In the genomic region with DNA sequence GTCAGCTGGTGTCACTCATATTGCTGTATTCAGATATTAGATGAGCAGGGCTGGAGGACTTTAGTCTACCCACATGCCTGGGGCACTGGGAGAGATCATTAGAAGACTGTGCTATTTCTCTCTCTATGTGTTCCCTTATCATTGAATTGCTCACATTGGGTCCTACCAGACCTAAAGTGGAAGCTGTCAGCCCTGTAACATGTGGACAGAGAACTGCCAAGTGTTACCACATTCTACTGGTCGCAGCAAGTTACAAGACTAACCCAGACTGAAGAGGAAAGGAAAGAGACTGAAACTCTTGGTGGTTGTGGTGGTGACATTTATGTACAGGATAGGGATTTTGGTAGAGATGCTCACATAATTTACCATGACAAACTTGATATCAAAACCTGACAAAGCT, we compare ENCODE assay signal across 38 cellular contexts.
"Had no signal": no experiment of that assay in that cellular context is flagged by ENCODE, and none has a peak within 500 bp of the region (broad histone marks: within the 10 kb centered on the region; RNA-seq: fewer than 3 reads in every experiment).

No MANE protein-coding gene starts in this region.

- H3K36me3 ChIP-seq: brain microvascular endothelial cell, cardiac muscle cell, MG63, Peyer's patch had no signal

- H3K4me3 Mint-ChIP-seq: activated B cell treated with CpG ODN at 0.5 μM for 24 hours; activated CD4-positive, alpha-beta memory T cell treated with anti-CD3 and anti-CD28 coated beads for 36 hours; activated CD8-positive, alpha-beta memory T cell treated with anti-CD3 and anti-CD28 coated beads, Interleukin-2, amount 10 ng/mL, durations not matched to agents 7 days and 5 days; activated naive CD8-positive, alpha-beta T cell treated with anti-CD3 and anti-CD28 coated beads for 36 hours; activated T-cell treated with anti-CD3 and anti-CD28 coated beads, Interleukin-2, amount 50 U/mL, for 72 hours; activated T-helper 17 cell treated with anti-CD3 and anti-CD28 coated beads, Interleukin-2, amount 50 U/mL, for 72 hours had no signal

- H3K9me3 ChIP-seq: MG63, Peyer's patch had no signal

- H3K27me3 Mint-ChIP-seq: activated B cell treated with CpG ODN at 0.5 μM for 24 hours; activated CD4-positive, alpha-beta memory T cell treated with anti-CD3 and anti-CD28 coated beads for 36 hours; activated CD8-positive, alpha-beta memory T cell treated with anti-CD3 and anti-CD28 coated beads, Interleukin-2, amount 10 ng/mL, durations not matched to agents 7 days and 5 days; activated naive CD8-positive, alpha-beta T cell treated with anti-CD3 and anti-CD28 coated beads for 36 hours; activated T-helper 17 cell treated with anti-CD3 and anti-CD28 coated beads, Interleukin-2, amount 50 U/mL, for 72 hours had no signal

- DNase-seq: activated B cell treated with CpG ODN at 0.5 μM for 24 hours; activated CD4-positive, alpha-beta memory T cell treated with anti-CD3 and anti-CD28 coated beads for 36 hours; activated CD4-positive, alpha-beta T cell treated with anti-CD3 and anti-CD28 coated beads for 4 hours; activated CD4-positive, alpha-beta T cell treated with anti-CD3 and anti-CD28 coated beads, Interleukin-2, amount 50 U/mL, for 1 hour; activated CD4-positive, CD25-positive, alpha-beta regulatory T cell treated with anti-CD3 and anti-CD28 coated beads, Interleukin-2, amount 50 U/mL, for 72 hours; activated CD8-positive, alpha-beta memory T cell treated with anti-CD3 and anti-CD28 coated beads for 24 hours; activated CD8-positive, alpha-beta memory T cell treated with anti-CD3 and anti-CD28 coated beads, Interleukin-2, amount 10 ng/mL, durations not matched to agents 7 days and 5 days; activated effector memory CD4-positive, alpha-beta T cell treated with anti-CD3 and anti-CD28 coated beads, Interleukin-2, amount 50 U/mL, for 16 hours; activated naive CD4-positive, alpha-beta T cell; activated naive CD4-positive, alpha-beta T cell treated with anti-CD3 and anti-CD28 coated beads, Interleukin-2, amount 50 U/mL, for 16 hours; activated naive CD8-positive, alpha-beta T cell treated with anti-CD3 and anti-CD28 coated beads for 36 hours; activated T-cell treated with anti-CD3 and anti-CD28 coated beads, Interleukin-2, amount 50 U/mL, for 1 hour; activated T-cell treated with anti-CD3 and anti-CD28 coated beads, Interleukin-2, amount 50 U/mL, for 72 hours; amniotic stem cell; aorta; brain microvascular endothelial cell; MG63; NCI-H1048; NCI-H1105 treated with DMSO at 0.1 percent for 48 hours; NCI-H1436; NCI-H1694; NCI-H1930; NCI-H2081 treated with DMSO at 0.1 percent for 48 hours; NCI-H226; NCI-H446 treated with DMSO at 0.1 percent for 48 hours; NCI-H524; NCI-H69; NCI-H82; Peyer's patch; SW 1271; T-helper 1 cell; T-helper 2 cell; T-helper 9 cell had no signal

- H3K4me1 Mint-ChIP-seq: activated B cell treated with CpG ODN at 0.5 μM for 24 hours; activated CD8-positive, alpha-beta memory T cell treated with anti-CD3 and anti-CD28 coated beads, Interleukin-2, amount 10 ng/mL, durations not matched to agents 7 days and 5 days; activated naive CD8-positive, alpha-beta T cell treated with anti-CD3 and anti-CD28 coated beads for 36 hours; activated T-helper 17 cell treated with anti-CD3 and anti-CD28 coated beads, Interleukin-2, amount 50 U/mL, for 72 hours had no signal

- H3K27me3 ChIP-seq: brain microvascular endothelial cell, cardiac muscle cell, MG63, Peyer's patch had no signal

- H3K4me1 ChIP-seq: Peyer's patch had no signal

- H3K27ac ChIP-seq: brain microvascular endothelial cell, cardiac muscle cell, Peyer's patch, RWPE1, VCaP had no signal

- H3K4me3 ChIP-seq: cardiac muscle cell, MG63, Peyer's patch had no signal

- H3K27ac Mint-ChIP-seq: activated B cell treated with CpG ODN at 0.5 μM for 24 hours; activated CD4-positive, alpha-beta memory T cell treated with anti-CD3 and anti-CD28 coated beads for 36 hours; activated CD8-positive, alpha-beta memory T cell treated with anti-CD3 and anti-CD28 coated beads, Interleukin-2, amount 10 ng/mL, durations not matched to agents 7 days and 5 days; activated naive CD8-positive, alpha-beta T cell treated with anti-CD3 and anti-CD28 coated beads for 36 hours; activated T-cell treated with anti-CD3 and anti-CD28 coated beads, Interleukin-2, amount 50 U/mL, for 72 hours; activated T-helper 17 cell treated with anti-CD3 and anti-CD28 coated beads, Interleukin-2, amount 50 U/mL, for 72 hours had no signal

- ATAC-seq: activated CD8-positive, alpha-beta memory T cell treated with anti-CD3 and anti-CD28 coated beads, Interleukin-2, amount 10 ng/mL, durations not matched to agents 7 days and 5 days; activated T-cell treated with anti-CD3 and anti-CD28 coated beads, Interleukin-2, amount 50 U/mL, for 72 hours; activated T-helper 17 cell treated with anti-CD3 and anti-CD28 coated beads, Interleukin-2, amount 50 U/mL, for 72 hours; Right ventricle myocardium inferior had no signal

- H3K36me3 Mint-ChIP-seq: activated CD4-positive, alpha-beta memory T cell treated with anti-CD3 and anti-CD28 coated beads for 36 hours; activated naive CD8-positive, alpha-beta T cell treated with anti-CD3 and anti-CD28 coated beads for 36 hours had no signal
